1 cellular context compared by ENCODE assay signal in genomic region chr1:246932366-246932700, GRCh38.
TF ChIP-seq lines count a peak whose summit lies in the region.

No MANE protein-coding gene starts in this region.

TF ChIP-seq in IMR-90, 13 proteins besides CTCF, POLR2A, EP300 and RAD21 (continued from another document):
- no peak for TF ChIP-seq SMC3 (IDR thresholded peaks at IDR 0.05; ENCODE audit: low read depth, low read length)
